Comparison of ENCODE assay signal across 19 cellular contexts in the genomic region with DNA sequence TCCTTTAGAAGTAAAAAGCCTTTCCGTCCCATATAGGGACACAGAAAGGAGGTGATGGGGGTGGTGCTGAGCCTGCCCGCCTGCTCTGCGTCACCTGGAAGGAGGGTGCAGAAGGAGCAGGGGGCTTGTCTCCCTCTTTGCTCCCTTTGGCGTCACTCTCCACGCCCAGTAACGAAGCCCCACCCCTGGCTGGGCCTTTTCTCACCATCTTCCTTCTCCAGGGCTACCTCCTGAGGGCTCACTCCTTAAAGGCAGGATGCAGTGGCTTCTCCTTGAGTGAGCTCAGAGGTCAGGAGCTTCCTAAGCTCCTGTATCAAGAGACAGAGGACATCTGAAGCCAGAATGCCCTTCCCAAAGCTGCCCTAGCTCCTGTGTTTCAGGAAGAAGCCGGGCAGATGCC.
"Had no signal": no experiment of that assay in that cellular context is flagged by ENCODE, and none has a peak within 500 bp of the region (broad histone marks: within the 10 kb centered on the region; RNA-seq: fewer than 3 reads in every experiment).

No MANE protein-coding gene starts in this region.

- DNase-seq: activated CD4-positive, CD25-positive, alpha-beta regulatory T cell treated with anti-CD3 and anti-CD28 coated beads, Interleukin-2, amount 50 U/mL, for 72 hours; activated CD8-positive, alpha-beta memory T cell treated with anti-CD3 and anti-CD28 coated beads for 24 hours; activated CD8-positive, alpha-beta memory T cell treated with anti-CD3 and anti-CD28 coated beads, Interleukin-2, amount 50 U/mL, for 48 hours; activated gamma-delta T cell; dermis blood vessel endothelial cell; effector memory CD8-positive, alpha-beta T cell; foreskin keratinocyte; hippocampal formation; right lobe of liver; small intestine; stimulated activated CD4-positive, alpha-beta T cell treated with anti-CD3 and anti-CD28 coated beads, Interleukin-4, amount 100 ng/mL, for 1 hour; stimulated activated naive CD8-positive, alpha-beta T cell treated with anti-CD3 and anti-CD28 coated beads, Interleukin-15, amount 100 ng/mL, for 72 hours; upper lobe of left lung had no signal

- H3K9me3 ChIP-seq: breast epithelium, prostate gland, right lobe of liver, thoracic aorta, upper lobe of left lung had no signal

- H3K4me3 ChIP-seq: breast epithelium, prostate gland, right lobe of liver, thoracic aorta, upper lobe of left lung had no signal

- H3K4me1 ChIP-seq: prostate gland, right lobe of liver had no signal

- H3K27me3 Mint-ChIP-seq: activated naive CD4-positive, alpha-beta T cell treated with anti-CD3 and anti-CD28 coated beads, Interleukin-2, amount 50 U/mL, for 24 hours; effector memory CD8-positive, alpha-beta T cell; stimulated activated naive CD8-positive, alpha-beta T cell treated with anti-CD3 and anti-CD28 coated beads, Interleukin-15, amount 100 ng/mL, for 72 hours had no signal

- H3K27ac ChIP-seq: breast epithelium, foreskin keratinocyte, prostate gland, right lobe of liver, thoracic aorta, upper lobe of left lung had no signal

- H3K27ac Mint-ChIP-seq: activated naive CD4-positive, alpha-beta T cell treated with anti-CD3 and anti-CD28 coated beads, Interleukin-2, amount 50 U/mL, for 24 hours; effector memory CD8-positive, alpha-beta T cell had no signal

- H3K36me3 Mint-ChIP-seq: activated naive CD4-positive, alpha-beta T cell treated with anti-CD3 and anti-CD28 coated beads, Interleukin-2, amount 50 U/mL, for 24 hours had no signal

- H3K36me3 ChIP-seq: breast epithelium, prostate gland, right lobe of liver, thoracic aorta, upper lobe of left lung had no signal

- FAIRE-seq: astrocyte, keratinocyte, small intestine had no signal

- H3K27me3 ChIP-seq: breast epithelium, foreskin keratinocyte, right lobe of liver, upper lobe of left lung had no signal

- ATAC-seq: effector memory CD8-positive, alpha-beta T cell; foreskin keratinocyte had no signal

- H3K4me3 Mint-ChIP-seq: activated naive CD4-positive, alpha-beta T cell treated with anti-CD3 and anti-CD28 coated beads, Interleukin-2, amount 50 U/mL, for 24 hours; effector memory CD8-positive, alpha-beta T cell; stimulated activated naive CD8-positive, alpha-beta T cell treated with anti-CD3 and anti-CD28 coated beads, Interleukin-15, amount 100 ng/mL, for 72 hours had no signal
